Comparison of ENCODE assay signal across 1 cellular context in genomic region chr7:103296901-103297836, GRCh38.
A peak's percentile ranks its signal among the peaks of the same experiment; 100 is the strongest.
TF ChIP-seq lines count a peak whose summit lies in the region.

Gene PMPCB, plus strand, starts transcription at chr7:103297435. Its CDS starts 25 bp downstream, at chr7:103297460.

TF ChIP-seq in GM23338, 12 proteins besides CTCF, POLR2A, EP300 and RAD21 (continued from another document):
- TF ChIP-seq ZNF462 (CRISPR knock-in tag; IDR thresholded peaks at IDR 0.05) = no peak
- no peak for TF ChIP-seq ZNF331 (CRISPR knock-in tag; IDR thresholded peaks at IDR 0.05; ENCODE audit: low read depth)
- peak; percentile 76 for TF ChIP-seq CREB1 (CRISPR knock-in tag; IDR thresholded peaks at IDR 0.05; ENCODE audit: low read depth)
- TF ChIP-seq POLR2AphosphoS5 (IDR thresholded peaks at IDR 0.05; ENCODE audit: low read depth) = peak; percentile 89
- no peak for TF ChIP-seq EZH2 (IDR thresholded peaks at IDR 0.05; ENCODE audit: low read depth, unreplicated experiment)
- peak; percentile 72 for TF ChIP-seq ETS1 (IDR thresholded peaks at IDR 0.05)
- no peak for TF ChIP-seq NANOG (IDR thresholded peaks at IDR 0.05; ENCODE audit: borderline replicate concordance)
- no peak for TF ChIP-seq JUNB (IDR thresholded peaks at IDR 0.05; ENCODE audit: unreplicated experiment)
- no peak for TF ChIP-seq EZH2phosphoT487 (IDR thresholded peaks at IDR 0.05; ENCODE audit: unreplicated experiment)
- no peak for TF ChIP-seq ZNF114 (CRISPR knock-in tag; IDR thresholded peaks at IDR 0.05)
- TF ChIP-seq STAT1 (IDR thresholded peaks at IDR 0.05; ENCODE audit: unreplicated experiment) = no peak
